9 cellular contexts compared by ENCODE assay signal in the genomic region with DNA sequence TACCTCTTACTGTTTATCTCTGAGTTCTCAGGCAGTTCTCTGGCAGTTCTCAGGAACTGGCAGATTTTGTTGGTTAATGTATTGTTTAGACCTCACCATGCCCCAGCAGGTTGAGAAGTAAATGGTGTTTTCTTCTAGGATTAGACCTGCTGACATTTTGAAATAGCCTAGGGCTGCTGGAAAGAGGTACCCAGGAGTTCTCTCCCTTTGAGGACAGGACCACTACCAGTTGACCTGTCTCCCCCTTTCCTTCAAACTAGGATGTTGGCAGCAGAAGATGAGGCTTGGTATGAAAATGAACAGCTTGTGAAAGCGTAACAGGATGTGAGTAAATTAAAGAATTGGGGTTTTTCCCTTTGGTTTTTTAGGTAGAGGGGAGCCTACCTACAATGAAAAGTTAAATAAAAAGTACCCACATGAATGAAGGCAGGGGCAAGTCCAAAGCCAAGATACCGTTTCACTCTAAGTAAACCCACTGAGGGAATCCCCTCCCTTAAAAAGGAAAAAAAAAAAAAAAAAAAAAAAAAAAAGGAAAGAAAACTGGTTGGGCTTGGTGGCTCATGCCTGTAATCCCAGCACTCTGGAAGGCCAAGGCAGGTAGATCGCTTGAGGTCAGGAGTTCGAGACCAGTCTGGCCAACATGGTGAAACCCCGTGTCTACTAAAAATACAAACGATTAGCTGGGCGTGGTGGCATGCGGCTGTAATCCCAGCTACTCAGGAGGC.
A peak's percentile ranks its signal among the peaks of the same experiment; 100 is the strongest.
DNase-seq lines count a peak whose midpoint lies in the region; ATAC-seq and TF ChIP-seq lines count a peak whose summit lies in the region.
"Had no signal": no experiment of that assay in that cellular context is flagged by ENCODE, and none has a peak within 500 bp of the region (broad histone marks: within the 10 kb centered on the region; RNA-seq: fewer than 3 reads in every experiment).

No MANE protein-coding gene starts in this region.

- TF ChIP-seq POLR2A in erythroblast (IDR thresholded peaks at IDR 0.05; ENCODE audit: low read length) = no peak

- ATAC-seq in GM18517 (IDR thresholded peaks at IDR 0.05; ENCODE audit: unreplicated experiment) = peak; percentile 68
- ATAC-seq in GM21717 (IDR thresholded peaks at IDR 0.05; ENCODE audit: unreplicated experiment) = peak; percentile 67
- peak; percentile 61 for ATAC-seq in HG03521 (IDR thresholded peaks at IDR 0.05; ENCODE audit: unreplicated experiment)

- DNase-seq in effector CD4-positive, alpha-beta T cell = peak; percentile 13
- no peak for DNase-seq in UCSD-AML1 (lab: John Stamatoyannopoulos, UW; ENCODE audit: unreplicated experiment)
- DNase-seq in NCI-H2171 treated with DMSO at 0.1 percent for 48 hours (lab: John Stamatoyannopoulos, UW) = no peak
- DNase-seq in erythroblast (lab: John Stamatoyannopoulos, UW) = no peak
- DNase-seq in mucosa of gallbladder (ENCODE audit: low spot score) = no peak
- DNase-seq: adrenal gland had no signal
